ENCODE assay signal across 36 cellular contexts in the genomic region with DNA sequence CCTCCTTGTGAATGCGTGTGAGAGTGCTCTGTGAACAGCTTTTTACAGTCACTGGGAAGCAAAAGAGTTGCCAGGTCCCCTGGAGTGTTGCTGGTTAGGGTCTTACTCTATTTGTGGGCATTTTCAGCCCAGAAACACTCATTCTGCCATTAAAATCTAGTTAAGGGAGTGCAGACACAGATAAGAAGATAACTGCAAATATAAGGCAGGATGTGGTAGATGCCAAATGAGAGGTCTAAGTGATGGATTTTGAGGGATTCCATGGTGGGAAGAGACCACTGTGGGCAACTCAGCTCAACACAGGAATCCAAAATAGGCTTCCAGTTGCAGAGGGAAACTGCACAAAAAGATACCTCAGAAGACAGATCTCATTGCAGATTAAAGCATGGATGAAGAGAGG. TPM values are rescaled to one million over a fixed set of nuclear protein-coding genes. Genes with fewer than 3 reads are reported as not detected.
"Had no signal": no experiment of that assay in that cellular context is flagged by ENCODE, and none has a peak within 500 bp of the region (broad histone marks: within the 10 kb centered on the region; RNA-seq: fewer than 3 reads in every experiment).

No MANE protein-coding gene starts in this region.

- H3K36me3 ChIP-seq: MG63 had no signal

- H3K27ac ChIP-seq: KMS-11 had no signal

- H3K9ac ChIP-seq: KMS-11 had no signal

- H3K4me3 ChIP-seq: MG63 had no signal

- H3K4me2 ChIP-seq: KMS-11 had no signal

- H3K27me3 ChIP-seq: MG63 had no signal

- DNase-seq: Karpas-422, Kasumi-1, KBM-7, KG1, MG63, MM.1S, MV-4-11, NCI-H1048, NCI-H1092, NCI-H1092 treated with DMSO at 0.1 percent for 48 hours, NCI-H1105, NCI-H1105 treated with DMSO at 0.1 percent for 48 hours, NCI-H1417, NCI-H1417 treated with DMSO at 0.1 percent for 48 hours, NCI-H1436, NCI-H1436 treated with DMSO at 0.1 percent for 48 hours, NCI-H146, NCI-H1694, NCI-H1694 treated with DMSO at 0.1 percent for 48 hours, NCI-H187, NCI-H187 treated with DMSO at 0.1 percent for 48 hours, NCI-H1930, NCI-H2029, NCI-H2029 treated with DMSO at 0.1 percent for 48 hours, NCI-H2081, NCI-H2081 treated with DMSO at 0.1 percent for 48 hours, NCI-H2107, NCI-H2227 treated with DMSO at 0.1 percent for 48 hours, NCI-H226, NCI-H345, NCI-H446, NCI-H446 treated with DMSO at 0.1 percent for 48 hours had no signal

- H3K9me3 ChIP-seq: MG63 had no signal

RNA-seq across cellular contexts. Expression of gene KL, which starts 54.5 kb away (rescaled TPM):
- total RNA-seq: LHCN-M2, M059J, MCF 10A had no signal
